ENCODE assay signal across 1 cellular context in the genomic region with DNA sequence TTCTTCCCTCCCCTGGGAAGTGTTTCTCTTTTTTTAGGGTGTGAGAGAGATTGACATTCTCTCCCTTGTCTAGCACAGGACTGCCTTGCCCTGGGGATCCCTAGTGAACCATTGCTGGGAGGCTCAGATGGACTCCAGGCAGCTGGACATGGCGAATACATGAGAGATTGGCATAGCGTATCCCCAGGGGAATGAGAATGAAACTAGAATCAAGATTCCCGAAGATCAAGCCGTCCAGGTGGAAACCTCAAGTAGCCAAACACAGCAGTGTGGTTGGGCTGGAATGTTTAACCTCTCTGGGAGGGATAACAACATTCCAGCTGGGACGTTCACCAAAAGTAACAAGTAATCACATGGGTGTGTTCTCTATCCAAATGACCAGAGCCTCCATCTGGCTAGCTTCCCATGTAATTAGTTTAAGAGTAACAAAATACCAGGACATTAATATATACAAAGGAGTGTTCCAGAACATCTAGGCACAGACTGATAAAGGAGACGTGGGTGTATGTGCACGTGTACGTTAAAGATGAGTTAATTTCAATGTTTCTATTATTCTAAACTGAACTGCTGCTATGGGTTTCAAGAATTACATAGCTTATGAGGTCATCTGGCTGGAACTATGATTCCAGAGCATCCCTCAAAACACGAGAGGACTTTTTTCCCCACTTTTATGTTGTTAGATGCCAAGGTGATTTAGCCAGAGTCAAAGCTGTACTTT.
TF ChIP-seq lines count a peak whose summit lies in the region.

No MANE protein-coding gene starts in this region.

TF ChIP-seq in HEK293, 187 proteins besides CTCF, POLR2A, EP300 and RAD21 (continued from another document and continues in another):
- peak; percentile 39; the same call in 1 of the 2 replicates for TF ChIP-seq PRDM10 (tag by site-specific recombination; IDR thresholded peaks at IDR 0.05)
- no peak for TF ChIP-seq ZNF837 (tag by site-specific recombination; IDR thresholded peaks at IDR 0.05)
- TF ChIP-seq ZFP3 (tag by site-specific recombination; IDR thresholded peaks at IDR 0.05; ENCODE audit: low read depth) = no peak
- TF ChIP-seq, protein P1, sequence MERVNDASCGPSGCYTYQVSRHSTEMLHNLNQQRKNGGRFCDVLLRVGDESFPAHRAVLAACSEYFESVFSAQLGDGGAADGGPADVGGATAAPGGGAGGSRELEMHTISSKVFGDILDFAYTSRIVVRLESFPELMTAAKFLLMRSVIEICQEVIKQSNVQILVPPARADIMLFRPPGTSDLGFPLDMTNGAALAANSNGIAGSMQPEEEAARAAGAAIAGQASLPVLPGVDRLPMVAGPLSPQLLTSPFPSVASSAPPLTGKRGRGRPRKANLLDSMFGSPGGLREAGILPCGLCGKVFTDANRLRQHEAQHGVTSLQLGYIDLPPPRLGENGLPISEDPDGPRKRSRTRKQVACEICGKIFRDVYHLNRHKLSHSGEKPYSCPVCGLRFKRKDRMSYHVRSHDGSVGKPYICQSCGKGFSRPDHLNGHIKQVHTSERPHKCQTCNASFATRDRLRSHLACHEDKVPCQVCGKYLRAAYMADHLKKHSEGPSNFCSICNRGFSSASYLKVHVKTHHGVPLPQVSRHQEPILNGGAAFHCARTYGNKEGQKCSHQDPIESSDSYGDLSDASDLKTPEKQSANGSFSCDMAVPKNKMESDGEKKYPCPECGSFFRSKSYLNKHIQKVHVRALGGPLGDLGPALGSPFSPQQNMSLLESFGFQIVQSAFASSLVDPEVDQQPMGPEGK (tag by site-specific recombination; IDR thresholded peaks at IDR 0.05) = 0 out of 2 replicates have a peak, but pooled peaks have one; percentile 30
- no peak for TF ChIP-seq ZNF626 (tag by site-specific recombination; IDR thresholded peaks at IDR 0.05)
- no peak for TF ChIP-seq ZNF174 (tag by site-specific recombination; IDR thresholded peaks at IDR 0.05)
- TF ChIP-seq, protein P2, sequence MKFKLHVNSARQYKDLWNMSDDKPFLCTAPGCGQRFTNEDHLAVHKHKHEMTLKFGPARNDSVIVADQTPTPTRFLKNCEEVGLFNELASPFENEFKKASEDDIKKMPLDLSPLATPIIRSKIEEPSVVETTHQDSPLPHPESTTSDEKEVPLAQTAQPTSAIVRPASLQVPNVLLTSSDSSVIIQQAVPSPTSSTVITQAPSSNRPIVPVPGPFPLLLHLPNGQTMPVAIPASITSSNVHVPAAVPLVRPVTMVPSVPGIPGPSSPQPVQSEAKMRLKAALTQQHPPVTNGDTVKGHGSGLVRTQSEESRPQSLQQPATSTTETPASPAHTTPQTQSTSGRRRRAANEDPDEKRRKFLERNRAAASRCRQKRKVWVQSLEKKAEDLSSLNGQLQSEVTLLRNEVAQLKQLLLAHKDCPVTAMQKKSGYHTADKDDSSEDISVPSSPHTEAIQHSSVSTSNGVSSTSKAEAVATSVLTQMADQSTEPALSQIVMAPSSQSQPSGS (tag by site-specific recombination; IDR thresholded peaks at IDR 0.05; ENCODE audit: low read depth) = peak; percentile 80
- TF ChIP-seq ZBTB17 (tag by site-specific recombination; IDR thresholded peaks at IDR 0.05) = peak; percentile 21; the same call in 1 of the 2 replicates
- TF ChIP-seq ZNF510 (tag by site-specific recombination; IDR thresholded peaks at IDR 0.05; ENCODE audit: insufficient replicate concordance) = no peak
- no peak for TF ChIP-seq ZNF747 (tag by site-specific recombination; IDR thresholded peaks at IDR 0.05)
- TF ChIP-seq ZNF473 (tag by site-specific recombination; IDR thresholded peaks at IDR 0.05) = no peak
- TF ChIP-seq ZNF292 (tag by site-specific recombination; IDR thresholded peaks at IDR 0.05; ENCODE audit: borderline replicate concordance, low read depth) = no peak
- TF ChIP-seq, protein P3, sequence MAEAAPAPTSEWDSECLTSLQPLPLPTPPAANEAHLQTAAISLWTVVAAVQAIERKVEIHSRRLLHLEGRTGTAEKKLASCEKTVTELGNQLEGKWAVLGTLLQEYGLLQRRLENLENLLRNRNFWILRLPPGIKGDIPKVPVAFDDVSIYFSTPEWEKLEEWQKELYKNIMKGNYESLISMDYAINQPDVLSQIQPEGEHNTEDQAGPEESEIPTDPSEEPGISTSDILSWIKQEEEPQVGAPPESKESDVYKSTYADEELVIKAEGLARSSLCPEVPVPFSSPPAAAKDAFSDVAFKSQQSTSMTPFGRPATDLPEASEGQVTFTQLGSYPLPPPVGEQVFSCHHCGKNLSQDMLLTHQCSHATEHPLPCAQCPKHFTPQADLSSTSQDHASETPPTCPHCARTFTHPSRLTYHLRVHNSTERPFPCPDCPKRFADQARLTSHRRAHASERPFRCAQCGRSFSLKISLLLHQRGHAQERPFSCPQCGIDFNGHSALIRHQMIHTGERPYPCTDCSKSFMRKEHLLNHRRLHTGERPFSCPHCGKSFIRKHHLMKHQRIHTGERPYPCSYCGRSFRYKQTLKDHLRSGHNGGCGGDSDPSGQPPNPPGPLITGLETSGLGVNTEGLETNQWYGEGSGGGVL (tag by site-specific recombination; IDR thresholded peaks at IDR 0.05) = no peak
- no peak for TF ChIP-seq ZNF211 (tag by site-specific recombination; IDR thresholded peaks at IDR 0.05; ENCODE audit: low read depth)
- TF ChIP-seq ZNF596 (tag by site-specific recombination; IDR thresholded peaks at IDR 0.05) = no peak
- TF ChIP-seq ZNF664 (tag by site-specific recombination; IDR thresholded peaks at IDR 0.05) = no peak
- no peak for TF ChIP-seq ZNF155 (tag by site-specific recombination; IDR thresholded peaks at IDR 0.05)
- no peak for TF ChIP-seq ZNF248 (tag by site-specific recombination; IDR thresholded peaks at IDR 0.05)
- TF ChIP-seq, protein P4, sequence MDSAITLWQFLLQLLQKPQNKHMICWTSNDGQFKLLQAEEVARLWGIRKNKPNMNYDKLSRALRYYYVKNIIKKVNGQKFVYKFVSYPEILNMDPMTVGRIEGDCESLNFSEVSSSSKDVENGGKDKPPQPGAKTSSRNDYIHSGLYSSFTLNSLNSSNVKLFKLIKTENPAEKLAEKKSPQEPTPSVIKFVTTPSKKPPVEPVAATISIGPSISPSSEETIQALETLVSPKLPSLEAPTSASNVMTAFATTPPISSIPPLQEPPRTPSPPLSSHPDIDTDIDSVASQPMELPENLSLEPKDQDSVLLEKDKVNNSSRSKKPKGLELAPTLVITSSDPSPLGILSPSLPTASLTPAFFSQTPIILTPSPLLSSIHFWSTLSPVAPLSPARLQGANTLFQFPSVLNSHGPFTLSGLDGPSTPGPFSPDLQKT (IDR thresholded peaks at IDR 0.05; ENCODE audit: borderline replicate concordance, low read depth, low read length) = no peak
- no peak for TF ChIP-seq SP2 (tag by site-specific recombination; IDR thresholded peaks at IDR 0.05)
- TF ChIP-seq, protein P5, sequence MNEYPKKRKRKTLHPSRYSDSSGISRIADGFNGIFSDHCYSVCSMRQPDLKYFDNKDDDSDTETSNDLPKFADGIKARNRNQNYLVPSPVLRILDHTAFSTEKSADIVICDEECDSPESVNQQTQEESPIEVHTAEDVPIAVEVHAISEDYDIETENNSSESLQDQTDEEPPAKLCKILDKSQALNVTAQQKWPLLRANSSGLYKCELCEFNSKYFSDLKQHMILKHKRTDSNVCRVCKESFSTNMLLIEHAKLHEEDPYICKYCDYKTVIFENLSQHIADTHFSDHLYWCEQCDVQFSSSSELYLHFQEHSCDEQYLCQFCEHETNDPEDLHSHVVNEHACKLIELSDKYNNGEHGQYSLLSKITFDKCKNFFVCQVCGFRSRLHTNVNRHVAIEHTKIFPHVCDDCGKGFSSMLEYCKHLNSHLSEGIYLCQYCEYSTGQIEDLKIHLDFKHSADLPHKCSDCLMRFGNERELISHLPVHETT (tag by site-specific recombination; IDR thresholded peaks at IDR 0.05) = no peak
- no peak for TF ChIP-seq ZNF311 (tag by site-specific recombination; IDR thresholded peaks at IDR 0.05; ENCODE audit: borderline replicate concordance)
- no peak for TF ChIP-seq ZNF514 (tag by site-specific recombination; IDR thresholded peaks at IDR 0.05)
- no peak; the same call in 1 of the 2 replicates for TF ChIP-seq YY2 (tag by site-specific recombination; IDR thresholded peaks at IDR 0.05)
- no peak for TF ChIP-seq ZNF350 (tag by site-specific recombination; IDR thresholded peaks at IDR 0.05)
- peak; percentile 34; the same call in 1 of the 2 replicates for TF ChIP-seq SP7 (tag by site-specific recombination; IDR thresholded peaks at IDR 0.05)
- TF ChIP-seq ZNF76 (tag by site-specific recombination; IDR thresholded peaks at IDR 0.05; ENCODE audit: borderline replicate concordance, low read depth) = no peak
- no peak for TF ChIP-seq ZNF175 (tag by site-specific recombination; IDR thresholded peaks at IDR 0.05)
- TF ChIP-seq TRIM28 (IDR thresholded peaks at IDR 0.05; ENCODE audit: borderline replicate concordance, low read length) = no peak
- TF ChIP-seq GLI2 (tag by site-specific recombination; IDR thresholded peaks at IDR 0.05; ENCODE audit: borderline replicate concordance, low read depth) = no peak
- no peak; the same call in 1 of the 2 replicates for TF ChIP-seq PRDM4 (tag by site-specific recombination; IDR thresholded peaks at IDR 0.05)
- no peak for TF ChIP-seq ZSCAN30 (tag by site-specific recombination; IDR thresholded peaks at IDR 0.05)
- 0 out of 2 replicates have a peak, but pooled peaks have one; percentile 12 for TF ChIP-seq ZEB2 (tag by site-specific recombination; IDR thresholded peaks at IDR 0.05)
- no peak for TF ChIP-seq HIC1 (tag by site-specific recombination; IDR thresholded peaks at IDR 0.05)
- no peak for TF ChIP-seq ZFP41 (tag by site-specific recombination; IDR thresholded peaks at IDR 0.05; ENCODE audit: borderline replicate concordance)
- no peak for TF ChIP-seq SETDB1 (IDR thresholded peaks at IDR 0.05; ENCODE audit: insufficient read length, low read length)
